ENCODE assay signal across 8 cellular contexts in the genomic region with DNA sequence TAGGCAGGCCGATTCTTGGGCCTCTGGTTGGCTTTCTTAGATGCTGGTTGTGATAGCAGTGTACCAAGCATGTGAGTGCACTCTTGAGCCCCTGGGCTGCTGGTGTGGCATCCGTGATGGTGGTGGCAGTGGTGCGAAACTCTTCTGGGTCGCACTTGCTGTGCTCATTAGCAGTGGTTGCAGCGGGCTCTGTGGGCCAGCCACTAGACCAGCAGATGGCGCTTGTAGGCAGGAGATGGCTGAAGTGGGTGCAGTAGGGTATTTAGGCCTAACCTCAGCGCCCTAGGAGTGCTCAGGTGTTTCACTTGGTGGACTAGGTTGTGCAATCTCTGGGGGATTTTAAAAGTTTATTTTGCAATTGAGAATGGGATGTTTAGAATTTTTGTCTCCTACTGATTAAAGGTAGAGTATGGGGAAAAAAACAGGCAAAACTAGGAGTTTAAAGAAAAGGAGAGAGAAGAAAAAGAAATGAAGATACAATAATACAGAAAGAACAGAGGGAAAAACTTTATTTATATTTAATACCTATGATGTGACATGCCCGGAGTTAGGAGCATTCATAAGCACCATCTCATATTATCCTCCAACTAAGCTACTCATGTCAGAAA. TPM values are rescaled to one million over a fixed set of nuclear protein-coding genes. Genes with fewer than 3 reads are reported as not detected.
A peak's percentile ranks its signal among the peaks of the same experiment; 100 is the strongest.
DNase-seq lines count a peak whose midpoint lies in the region; ATAC-seq and TF ChIP-seq lines count a peak whose summit lies in the region.

No MANE protein-coding gene starts in this region.

- peaks cover 1 to 2% of the 10 kb centered on the region in 2 donors for H3K4me1 ChIP-seq in naive thymus-derived CD4-positive, alpha-beta T cell (ENCODE audit: control insufficient read depth in 2 of 2, insufficient read depth in 2 of 2, low read length in 2 of 2)

- H3K36me3 Mint-ChIP-seq in HFFc6 (ENCODE audit: low read depth) = peaks cover 14% of the 10 kb centered on the region
- peaks cover 8 to 20% (median 14%) of the 10 kb centered on the region in 5 donors for H3K36me3 Mint-ChIP-seq in naive thymus-derived CD4-positive, alpha-beta T cell

- H3K27ac Mint-ChIP-seq in HFFc6 = no peak overlapping the region
- peak overlapping the region in 2 of 9 donors; percentile 26 to 71 for H3K27ac Mint-ChIP-seq in naive thymus-derived CD4-positive, alpha-beta T cell

- CTCF ChIA-PET in naive thymus-derived CD4-positive, alpha-beta T cell (lab: Charles Lee) = interaction anchor here (0.9 to 1.4 kb wide), 4 partner anchors 18 to 1112 kb away, joined by 3 read pairs; no protein-coding TSS in a partner anchor

- H3K27me3 Mint-ChIP-seq in HFFc6 (ENCODE audit: insufficient read depth) = no peaks in the 10 kb centered on the region; the same call in 1 of the 2 replicates
- H3K27me3 Mint-ChIP-seq in naive thymus-derived CD4-positive, alpha-beta T cell = no peaks in the 10 kb centered on the region

- POLR2A ChIA-PET in naive thymus-derived CD4-positive, alpha-beta T cell (lab: Charles Lee) = interaction anchor here (0.9 to 1.2 kb wide), 2 partner anchors 409 to 749 kb away, joined by 3 read pairs; partner anchors contain the start of gene ZNF552

- no peaks in the 10 kb centered on the region; the same call in 1 of the 2 replicates for H3K9me3 Mint-ChIP-seq in HFFc6
- peaks cover 0 to 23% (median 8%) of the 10 kb centered on the region in 11 donors for H3K9me3 Mint-ChIP-seq in naive thymus-derived CD4-positive, alpha-beta T cell

- peaks cover 0 to 12% (median 0%) of the 10 kb centered on the region in 3 experiments for H3K9me3 ChIP-seq in naive thymus-derived CD4-positive, alpha-beta T cell (ENCODE audit: control insufficient read depth in 2 of 3, low read length in 3 of 3)

- ATAC-seq in naive thymus-derived CD4-positive, alpha-beta T cell = peak; percentile 50
- no peak for ATAC-seq in GM19452 (IDR thresholded peaks at IDR 0.05; ENCODE audit: unreplicated experiment)

- H3K36me3 ChIP-seq in naive thymus-derived CD4-positive, alpha-beta T cell (ENCODE audit: control insufficient read depth in 2 of 3, insufficient read depth in 3 of 3, low read length in 3 of 3) = peaks cover 0 to 11% (median 0%) of the 10 kb centered on the region in 3 experiments

- no peak overlapping the region for H3K27ac ChIP-seq in naive thymus-derived CD4-positive, alpha-beta T cell (ENCODE audit: low read depth, low read length)
- H3K27ac ChIP-seq in substantia nigra (ENCODE audit: low read depth, low read length, poor library complexity, severe bottlenecking) = no peak overlapping the region

- peaks cover 14% of the 10 kb centered on the region for H3K4me1 Mint-ChIP-seq in HFFc6 (ENCODE audit: low read depth)
- H3K4me1 Mint-ChIP-seq in naive thymus-derived CD4-positive, alpha-beta T cell = peaks cover 4 to 19% (median 11%) of the 10 kb centered on the region in 7 donors

- DNase-seq in Ammon's horn (ENCODE audit: low spot score) (peak; percentile 58), HFFc6 (peak; percentile 27), NOMO-1 treated with dmso at 0.1 percent for 144 hours (lab: John Stamatoyannopoulos, UW; ENCODE audit: unreplicated experiment) (peak; percentile 16), epidermal melanocyte (ENCODE audit: insufficient read length, low spot score) (peak; percentile 26), substantia nigra (lab: John Stamatoyannopoulos, UW) (peak in 29 of 49 donors; percentile 1 to 34 (median 8))
- peak; percentile 80 for DNase-seq in activated CD8-positive, alpha-beta memory T cell treated with anti-CD3 and anti-CD28 coated beads, Interleukin-2, amount 50 U/mL, for 48 hours
- DNase-seq in naive thymus-derived CD4-positive, alpha-beta T cell = peak; percentile 37 to 73 (median 61)

- intact Hi-C loops in naive thymus-derived CD4-positive, alpha-beta T cell (cut with micrococcal nuclease) = loop anchor here in 1 of 2 donors (1.0 kb wide), 3 partner anchors 71 to 749 kb away; partner anchors contain the start of genes ZNF587 and ZNF772

- no peaks in the 10 kb centered on the region for H3K27me3 ChIP-seq in naive thymus-derived CD4-positive, alpha-beta T cell (ENCODE audit: control insufficient read depth in 2 of 2, insufficient read depth in 2 of 2, low read length in 2 of 2)

- no peak overlapping the region for H3K4me3 ChIP-seq in naive thymus-derived CD4-positive, alpha-beta T cell (ENCODE audit: low read length)

- TF ChIP-seq CTCF in HFFc6 (IDR thresholded peaks at IDR 0.05) = peak; percentile 84

- H3K4me3 Mint-ChIP-seq in HFFc6 = no peak overlapping the region
- H3K4me3 Mint-ChIP-seq in naive thymus-derived CD4-positive, alpha-beta T cell = no peak overlapping the region

RNA-seq across cellular contexts. Expression of gene ZNF17, which starts 4.3 kb away (rescaled TPM):
- 1 to 10 TPM; 6.4 to 8.1 (median 7.0) TPM for total RNA-seq in HFFc6 (2021; fragmentation: NEBNext Ultra II Directional; extraction: Animal tissue kit (Norgen Biotek cat#: 25700))
- total RNA-seq in naive thymus-derived CD4-positive, alpha-beta T cell = 10 to 100 TPM in 3 of 5 experiments, 1 to 10 TPM in 2; 9.3 to 27.8 (median 17.2) TPM
- 10 to 100 TPM in 1 of 2 donors, 1 to 10 TPM in 1; 6.9 to 11.1 TPM for polyA plus RNA-seq in naive thymus-derived CD4-positive, alpha-beta T cell

RNA-seq across cellular contexts. Expression of gene ZNF548, which starts 17.0 kb away (rescaled TPM):
- 10 to 100 TPM in 1 of 6 experiments, 1 to 10 TPM in 5; 8.0 to 10.4 (median 9.2) TPM for total RNA-seq in HFFc6 (2021; fragmentation: NEBNext Ultra II Directional; extraction: Animal tissue kit (Norgen Biotek cat#: 25700))
- 100 to 1,000 TPM in 2 of 5 experiments, 10 to 100 TPM in 3; 26.4 to 115 (median 66.9) TPM for total RNA-seq in naive thymus-derived CD4-positive, alpha-beta T cell
- polyA plus RNA-seq in naive thymus-derived CD4-positive, alpha-beta T cell = 10 to 100 TPM; 16.2 to 22.0 TPM

RNA-seq across cellular contexts. Expression of gene ZNF749, which starts 28.5 kb away (rescaled TPM):
- 1 to 10 TPM; 4.8 to 8.0 (median 6.6) TPM for total RNA-seq in HFFc6 (2021; fragmentation: NEBNext Ultra II Directional; extraction: Animal tissue kit (Norgen Biotek cat#: 25700))
- total RNA-seq in naive thymus-derived CD4-positive, alpha-beta T cell = 10 to 100 TPM in 4 of 5 experiments, 1 to 10 TPM in 1; 8.9 to 17.9 (median 13.2) TPM
- polyA plus RNA-seq in naive thymus-derived CD4-positive, alpha-beta T cell = 10 to 100 TPM; 11.5 to 14.4 TPM

RNA-seq across cellular contexts. Expression of gene TRAPPC2B, which starts 43.3 kb away (rescaled TPM):
- 1 to 10 TPM; 7.3 to 8.5 (median 8.2) TPM for total RNA-seq in HFFc6 (2021; fragmentation: NEBNext Ultra II Directional; extraction: Animal tissue kit (Norgen Biotek cat#: 25700))
- total RNA-seq in naive thymus-derived CD4-positive, alpha-beta T cell = 10 to 100 TPM in 2 of 5 experiments, 1 to 10 TPM in 3; 7.7 to 11.8 (median 9.0) TPM
- 10 to 100 TPM; 17.7 to 18.9 TPM for polyA plus RNA-seq in naive thymus-derived CD4-positive, alpha-beta T cell

RNA-seq across cellular contexts. Expression of gene ZNF547, which starts 43.3 kb away (rescaled TPM):
- total RNA-seq in HFFc6 (2021; fragmentation: NEBNext Ultra II Directional; extraction: Animal tissue kit (Norgen Biotek cat#: 25700)) = 1 to 10 TPM; 1.5 to 2.9 (median 1.7) TPM
- total RNA-seq in naive thymus-derived CD4-positive, alpha-beta T cell = 10 to 100 TPM in 1 of 5 experiments, 1 to 10 TPM in 2, under 1 TPM in 2; 0.40 to 10.1 (median 3.6) TPM
- polyA plus RNA-seq in naive thymus-derived CD4-positive, alpha-beta T cell = 1 to 10 TPM in 1 of 2 donors, under 1 TPM in 1; 0.50 to 1.7 TPM

Comparison
In these comparisons a context has a peak if more than half of its experiments do, and no peak if none do; other contexts are left out.
1. DNase-seq: peak in every context shown above with its lines; median percentile 80 in activated CD8-positive, alpha-beta memory T cell treated with anti-CD3 and anti-CD28 coated beads, Interleukin-2, amount 50 U/mL, for 48 hours; 61 in naive thymus-derived CD4-positive, alpha-beta T cell; 58 in Ammon's horn; 27 in HFFc6; 26 in epidermal melanocyte; 16 in NOMO-1 treated with dmso at 0.1 percent for 144 hours; 8 in substantia nigra.